ENCODE assay signal across 19 cellular contexts in genomic region chr19:33456076-33456844, GRCh38.
A peak's percentile ranks its signal among the peaks of the same experiment; 100 is the strongest.
DNase-seq lines count a peak whose midpoint lies in the region; ATAC-seq, FAIRE-seq and TF ChIP-seq lines count a peak whose summit lies in the region.
"Had no signal": no experiment of that assay in that cellular context is flagged by ENCODE, and none has a peak within 500 bp of the region (broad histone marks: within the 10 kb centered on the region; RNA-seq: fewer than 3 reads in every experiment).

No MANE protein-coding gene starts in this region.

- H3K9me3 ChIP-seq in HEK293 (ENCODE audit: control insufficient read depth, insufficient read depth, low read depth, low read length): no peaks in the 10 kb centered on the region
- H3K9me3 ChIP-seq in osteoblast (ENCODE audit: low read depth, low read length): no peaks in the 10 kb centered on the region

- H3K4me3 ChIP-seq in H7 (ENCODE audit: insufficient read depth, low read depth, low read length): no peak overlapping the region
- no peak overlapping the region for H3K4me3 ChIP-seq in HEK293 (ENCODE audit: low read depth, low read length)
- H3K4me3 ChIP-seq in osteoblast (ENCODE audit: insufficient read depth, low read length): no peak overlapping the region

- no peak overlapping the region for H3K4me2 ChIP-seq in osteoblast (ENCODE audit: insufficient read depth, low read length)

- CTCF ChIA-PET in HEK293 (lab: Yijun Ruan, JAX): interaction anchor here (0.7 to 0.8 kb wide), 2 partner anchors 40 to 49 kb away, joined by 3 read pairs; no protein-coding TSS in a partner anchor

- H2AFZ ChIP-seq in osteoblast (ENCODE audit: low read length): no peak overlapping the region

- peak; percentile 28 for DNase-seq in H7
- no peak for DNase-seq in foreskin keratinocyte
- DNase-seq in osteoblast (ENCODE audit: insufficient read length, low spot score, missing footprints): peak; percentile 36
- no peak for DNase-seq in GM12892 (ENCODE audit: insufficient read length)
- no peak for DNase-seq in stimulated activated naive CD4-positive, alpha-beta T cell (lab: John Stamatoyannopoulos, UW)
- no peak for DNase-seq in NCI-H2081 treated with DMSO at 0.1 percent for 48 hours (lab: John Stamatoyannopoulos, UW)
- DNase-seq: ACHN, C1 segment of cervical spinal cord, IMR-90, NCI-H1048, NCI-H1436, NCI-H1930, NCI-H526, PC-3 had no signal

- no peak for TF ChIP-seq POLR2A in GM12892 (IDR thresholded peaks at IDR 0.05; ENCODE audit: low read depth, low read length)

- POLR2A ChIA-PET in HEK293 (lab: Yijun Ruan, JAX): no interaction called here

- H3K27me3 ChIP-seq in H7 (ENCODE audit: control insufficient read depth, insufficient read depth, low read length) (no peaks in the 10 kb centered on the region), foreskin keratinocyte (no peaks in the 10 kb centered on the region), osteoblast (ENCODE audit: insufficient read depth, low read length) (no peaks in the 10 kb centered on the region)

- no peaks in the 10 kb centered on the region for H3K4me1 ChIP-seq in HEK293 (ENCODE audit: control insufficient read depth, insufficient read depth, low read length)
- no peaks in the 10 kb centered on the region for H3K4me1 ChIP-seq in foreskin keratinocyte
- H3K4me1 ChIP-seq in osteoblast (ENCODE audit: insufficient read depth, low read length): no peaks in the 10 kb centered on the region

- no peaks in the 10 kb centered on the region for H4K20me1 ChIP-seq in osteoblast (ENCODE audit: insufficient read depth, low read length)

- H3K36me3 ChIP-seq in H7 (replicated peaks; ENCODE audit: control insufficient read depth, insufficient read depth, low read length): no peaks in the 10 kb centered on the region; the same call in 1 of the 2 replicates
- peaks cover 3 to 4% of the 10 kb centered on the region in 2 experiments; a peak in 2 of 3 replicates for H3K36me3 ChIP-seq in HEK293 (ENCODE audit: control insufficient read depth in 2 of 2, insufficient read depth in 1 of 2, low read length in 2 of 2)
- H3K36me3 ChIP-seq in osteoblast (ENCODE audit: insufficient read depth, low read length): peaks cover 3% of the 10 kb centered on the region

- H3K27ac ChIP-seq in HEK293 (ENCODE audit: extremely low read depth, low read depth, low read length) (no peak overlapping the region), foreskin keratinocyte (no peak overlapping the region), osteoblast (ENCODE audit: low read depth, low read length) (no peak overlapping the region)
- H3K27ac ChIP-seq: HL-60 had no signal

- H3K79me2 ChIP-seq in osteoblast (ENCODE audit: insufficient read depth, low read length): no peaks in the 10 kb centered on the region

- TF ChIP-seq CTCF in HEK293 (tag by site-specific recombination; IDR thresholded peaks at IDR 0.05): no peak
- TF ChIP-seq CTCF in foreskin keratinocyte (conservative IDR thresholded peaks at IDR 0.05): no peak
- TF ChIP-seq CTCF in osteoblast (IDR thresholded peaks at IDR 0.05; ENCODE audit: extremely low read depth, low read depth, low read length): no peak

- no peak for FAIRE-seq in GM12892 (lab: Jason Lieb, UNC)
- FAIRE-seq: D721Med had no signal

- ATAC-seq in foreskin keratinocyte (peak; percentile 12), HG03457 (IDR thresholded peaks at IDR 0.05; ENCODE audit: unreplicated experiment) (no peak)
- ATAC-seq: PC-3, Right ventricle myocardium inferior had no signal

TF ChIP-seq in HEK293, 187 proteins besides CTCF, POLR2A, EP300 and RAD21:
- TF ChIP-seq ZIC2 (tag by site-specific recombination; IDR thresholded peaks at IDR 0.05): 0 out of 2 replicates have a peak, but pooled peaks have one; percentile 17
- no peak for TF ChIP-seq ZNF302 (tag by site-specific recombination; IDR thresholded peaks at IDR 0.05; ENCODE audit: low read depth)

Comparison
In these comparisons a context has a peak if more than half of its experiments do, and no peak if none do; other contexts are left out.
1. DNase-seq: peak in H7 (single experiment) and osteoblast (single experiment); none in foreskin keratinocyte (0 of 2), GM12892 (single experiment), stimulated activated naive CD4-positive, alpha-beta T cell (0 of 6) and NCI-H2081 treated with DMSO at 0.1 percent for 48 hours (single experiment).